Comparison of ENCODE assay signal across 8 cellular contexts in genomic region chrX:115940888-115941332, GRCh38.
DNase-seq lines count a peak whose midpoint lies in the region; ATAC-seq and TF ChIP-seq lines count a peak whose summit lies in the region.

No MANE protein-coding gene starts in this region.

- peak in 1 of 2 experiments; percentile 1 for TF ChIP-seq CTCF in Caco-2 (IDR thresholded peaks at IDR 0.05; ENCODE audit: insufficient read depth in 1 of 2, low read depth in 1 of 2, low read length in 1 of 2, severe bottlenecking in 1 of 2, unreplicated experiment in 1 of 2)
- TF ChIP-seq CTCF in epithelial cell of esophagus (IDR thresholded peaks at IDR 0.05; ENCODE audit: insufficient read depth, low read depth, low read length, missing control alignments), result no peak
- TF ChIP-seq CTCF in parathyroid adenoma (IDR thresholded peaks at IDR 0.05), result peak; percentile 46

- no peaks in the 10 kb centered on the region for H3K9me3 Mint-ChIP-seq in Caco-2 (ENCODE audit: unreplicated experiment)
- H3K9me3 Mint-ChIP-seq in activated naive CD4-positive, alpha-beta T cell treated with anti-CD3 and anti-CD28 coated beads for 36 hours, result no peaks in the 10 kb centered on the region

- H3K4me1 ChIP-seq in Caco-2 (no peaks in the 10 kb centered on the region), parathyroid adenoma (no peaks in the 10 kb centered on the region)

- H3K27ac Mint-ChIP-seq in Caco-2 (ENCODE audit: unreplicated experiment), result peak overlapping the region; percentile 65
- H3K27ac Mint-ChIP-seq in activated naive CD4-positive, alpha-beta T cell treated with anti-CD3 and anti-CD28 coated beads for 36 hours, result no peak overlapping the region

- no peaks in the 10 kb centered on the region for H3K27me3 Mint-ChIP-seq in Caco-2 (ENCODE audit: insufficient read depth, unreplicated experiment)
- no peaks in the 10 kb centered on the region for H3K27me3 Mint-ChIP-seq in activated naive CD4-positive, alpha-beta T cell treated with anti-CD3 and anti-CD28 coated beads for 36 hours (ENCODE audit: low read depth)

- peak in 1 of 2 experiments; percentile 56 for DNase-seq in Caco-2
- DNase-seq in NOMO-1 treated with dmso at 0.1 percent for 144 hours (lab: John Stamatoyannopoulos, UW; ENCODE audit: unreplicated experiment), result peak; percentile 53
- DNase-seq in epithelial cell of esophagus (ENCODE audit: low read depth), result peak; percentile 3
- no peak for DNase-seq in activated naive CD4-positive, alpha-beta T cell treated with anti-CD3 and anti-CD28 coated beads for 36 hours
- DNase-seq in stimulated activated CD4-positive, alpha-beta T cell treated with anti-CD3 and anti-CD28 coated beads, Interleukin-4, amount 100 ng/mL, for 24 hours, result no peak

- no peak overlapping the region for H3K9ac ChIP-seq in parathyroid adenoma

- H3K4me1 Mint-ChIP-seq in Caco-2 (ENCODE audit: low read depth, unreplicated experiment), result no peaks in the 10 kb centered on the region
- no peaks in the 10 kb centered on the region for H3K4me1 Mint-ChIP-seq in activated naive CD4-positive, alpha-beta T cell treated with anti-CD3 and anti-CD28 coated beads for 36 hours (ENCODE audit: low read depth)

- BruUV-seq in Caco-2 (replicated peaks; lab: Mats Ljungman, UMichigan), result no TSS peak

- H3K4me3 ChIP-seq in Caco-2 (ENCODE audit: low read depth, low read length) (no peak overlapping the region), epithelial cell of esophagus (ENCODE audit: low read length) (no peak overlapping the region), parathyroid adenoma (ENCODE audit: low read depth, low read length) (no peak overlapping the region)

- H3K27me3 ChIP-seq in Caco-2 (replicated peaks; ENCODE audit: control insufficient read depth, insufficient read depth, low read length) (no peaks in the 10 kb centered on the region), parathyroid adenoma (ENCODE audit: control insufficient read depth, insufficient read depth, low read length) (no peaks in the 10 kb centered on the region)

- no peaks in the 10 kb centered on the region for H3K79me2 ChIP-seq in parathyroid adenoma

- CTCF ChIA-PET in Caco-2 (lab: Charles Lee), result no interaction called here
- CTCF ChIA-PET in activated naive CD4-positive, alpha-beta T cell treated with anti-CD3 and anti-CD28 coated beads for 36 hours (lab: Charles Lee), result interaction anchor here (0.7 kb wide), 1 partner anchor 385 kb away, joined by 3 read pairs; no protein-coding TSS in a partner anchor

- H3K4me3 Mint-ChIP-seq in Caco-2 (ENCODE audit: unreplicated experiment), result no peak overlapping the region
- no peak overlapping the region for H3K4me3 Mint-ChIP-seq in activated naive CD4-positive, alpha-beta T cell treated with anti-CD3 and anti-CD28 coated beads for 36 hours

- POLR2A ChIA-PET in Caco-2 (lab: Charles Lee), result no interaction called here

- H3K9me3 ChIP-seq in Caco-2 (no peaks in the 10 kb centered on the region), parathyroid adenoma (ENCODE audit: control insufficient read depth, low read length) (no peaks in the 10 kb centered on the region)

- no peak overlapping the region for H3K4me2 ChIP-seq in parathyroid adenoma (ENCODE audit: low read length)

- H3K27ac ChIP-seq in parathyroid adenoma, result no peak overlapping the region

- no peaks in the 10 kb centered on the region for H3K36me3 ChIP-seq in Caco-2 (ENCODE audit: control insufficient read depth, insufficient read depth, low read length)
- no peaks in the 10 kb centered on the region for H3K36me3 ChIP-seq in parathyroid adenoma (ENCODE audit: control insufficient read depth, insufficient read depth, low read length)

- intact Hi-C loops in Caco-2 (cut with micrococcal nuclease; ENCODE audit: unreplicated experiment), result loop anchor here (10.0 kb wide), 1 partner anchor 286 kb away; no protein-coding TSS in a partner anchor
- intact Hi-C loops in activated naive CD4-positive, alpha-beta T cell treated with anti-CD3 and anti-CD28 coated beads for 36 hours (cut with micrococcal nuclease), result no loop called here

- no peak overlapping the region for H2AFZ ChIP-seq in parathyroid adenoma

- no peaks in the 10 kb centered on the region for H3K36me3 Mint-ChIP-seq in Caco-2 (ENCODE audit: insufficient read depth, unreplicated experiment)
- no peaks in the 10 kb centered on the region for H3K36me3 Mint-ChIP-seq in activated naive CD4-positive, alpha-beta T cell treated with anti-CD3 and anti-CD28 coated beads for 36 hours (ENCODE audit: low read depth)

- ATAC-seq in GM19351 (IDR thresholded peaks at IDR 0.05; ENCODE audit: unreplicated experiment) (peak; percentile 48), HG03469 (IDR thresholded peaks at IDR 0.05; ENCODE audit: unreplicated experiment) (peak; percentile 35)

Comparison
In these comparisons a context has a peak if more than half of its experiments do, and no peak if none do; other contexts are left out.
1. DNase-seq: peak in NOMO-1 treated with dmso at 0.1 percent for 144 hours (single experiment) and epithelial cell of esophagus (single experiment); none in activated naive CD4-positive, alpha-beta T cell treated with anti-CD3 and anti-CD28 coated beads for 36 hours (single experiment) and stimulated activated CD4-positive, alpha-beta T cell treated with anti-CD3 and anti-CD28 coated beads, Interleukin-4, amount 100 ng/mL, for 24 hours (single experiment).